1 cellular context compared by ENCODE assay signal in the genomic region with DNA sequence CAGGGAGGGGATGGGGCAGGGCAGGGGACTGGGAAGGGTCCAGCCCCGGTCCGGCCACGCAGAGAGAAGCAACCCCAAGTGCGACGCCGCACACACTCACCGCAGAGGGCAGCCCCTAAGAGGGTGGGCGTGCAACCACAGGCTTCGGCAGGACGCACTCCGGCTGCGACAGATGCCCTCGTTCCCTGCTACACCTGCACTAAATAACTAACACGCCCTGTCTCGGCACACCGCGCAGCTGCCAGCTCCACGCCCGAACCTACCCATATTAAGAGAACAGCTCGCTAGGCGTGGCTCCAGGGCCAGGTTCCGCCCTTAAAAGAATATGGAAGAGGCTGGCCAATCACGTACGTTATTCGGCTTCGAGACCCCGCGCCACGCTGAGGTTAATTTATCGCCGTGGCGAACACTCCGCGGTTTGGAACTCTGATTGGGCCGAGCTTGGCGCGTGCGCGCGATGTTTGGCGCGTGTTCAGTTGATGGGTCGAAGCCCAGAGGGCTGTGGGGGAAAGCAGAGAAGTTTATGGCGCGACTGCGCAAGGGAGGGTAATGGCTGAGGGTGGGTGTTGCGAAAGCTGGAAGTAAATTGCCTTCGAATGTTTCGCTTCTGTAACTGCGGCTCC.
TF ChIP-seq lines count a peak whose summit lies in the region.

No MANE protein-coding gene starts in this region.

TF ChIP-seq in SK-N-SH, 30 proteins besides CTCF, POLR2A, EP300 and RAD21 (continued from another document):
- TF ChIP-seq, protein P1, sequence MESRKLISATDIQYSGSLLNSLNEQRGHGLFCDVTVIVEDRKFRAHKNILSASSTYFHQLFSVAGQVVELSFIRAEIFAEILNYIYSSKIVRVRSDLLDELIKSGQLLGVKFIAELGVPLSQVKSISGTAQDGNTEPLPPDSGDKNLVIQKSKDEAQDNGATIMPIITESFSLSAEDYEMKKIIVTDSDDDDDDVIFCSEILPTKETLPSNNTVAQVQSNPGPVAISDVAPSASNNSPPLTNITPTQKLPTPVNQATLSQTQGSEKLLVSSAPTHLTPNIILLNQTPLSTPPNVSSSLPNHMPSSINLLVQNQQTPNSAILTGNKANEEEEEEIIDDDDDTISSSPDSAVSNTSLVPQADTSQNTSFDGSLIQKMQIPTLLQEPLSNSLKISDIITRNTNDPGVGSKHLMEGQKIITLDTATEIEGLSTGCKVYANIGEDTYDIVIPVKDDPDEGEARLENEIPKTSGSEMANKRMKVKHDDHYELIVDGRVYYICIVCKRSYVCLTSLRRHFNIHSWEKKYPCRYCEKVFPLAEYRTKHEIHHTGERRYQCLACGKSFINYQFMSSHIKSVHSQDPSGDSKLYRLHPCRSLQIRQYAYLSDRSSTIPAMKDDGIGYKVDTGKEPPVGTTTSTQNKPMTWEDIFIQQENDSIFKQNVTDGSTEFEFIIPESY (IDR thresholded peaks at IDR 0.05; ENCODE audit: borderline replicate concordance, low read depth): no peak
